ENCODE assay signal across 1 cellular context in the genomic region with DNA sequence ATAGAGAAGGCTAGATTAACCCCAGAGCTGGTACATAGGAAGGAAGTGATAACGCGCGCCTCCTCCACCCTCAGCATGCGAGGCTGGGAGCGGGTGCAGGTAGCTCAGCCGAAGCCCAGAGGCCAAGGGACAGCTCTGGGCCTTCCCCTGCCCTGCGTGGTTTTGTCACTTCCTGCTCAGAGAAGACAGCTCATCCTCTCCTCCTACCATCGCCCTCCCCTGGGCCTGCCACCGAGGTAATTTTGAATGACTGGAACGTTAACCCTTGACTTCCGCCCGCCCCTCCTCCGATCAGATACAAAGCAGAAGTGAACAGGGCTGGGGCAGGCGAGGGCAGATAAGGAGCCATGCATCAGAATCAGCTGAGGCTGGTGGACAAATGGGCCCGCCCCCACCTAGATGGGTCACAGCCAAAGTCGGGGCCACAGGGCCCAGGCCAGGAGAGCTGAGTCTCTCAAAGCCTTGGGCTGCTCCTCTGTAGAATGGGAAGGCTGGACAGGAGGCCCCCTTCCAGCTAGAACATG.
TF ChIP-seq lines count a peak whose summit lies in the region.

No MANE protein-coding gene starts in this region.

TF ChIP-seq in K562, 482 proteins besides CTCF, POLR2A, EP300 and RAD21 (continues in another document):
- TF ChIP-seq SIX5 (IDR thresholded peaks at IDR 0.05; ENCODE audit: borderline replicate concordance in 1 of 2, insufficient read depth in 1 of 2, low read depth in 1 of 2, low read length in 2 of 2) (no peak), RB1 (IDR thresholded peaks at IDR 0.05; ENCODE audit: low read depth) (no peak), SMARCA4 (IDR thresholded peaks at IDR 0.05) (peak; percentile 92), ZNF146 (CRISPR knock-in tag; IDR thresholded peaks at IDR 0.05; ENCODE audit: unreplicated experiment) (no peak), XRCC5 (IDR thresholded peaks at IDR 0.05; ENCODE audit: low read depth, low read length) (no peak), EP400 (IDR thresholded peaks at IDR 0.05) (peak; percentile 86), ZC3H8 (IDR thresholded peaks at IDR 0.05) (no peak), ZNF133 (CRISPR knock-in tag; IDR thresholded peaks at IDR 0.05) (no peak), PYGO2 (tag; IDR thresholded peaks at IDR 0.05) (no peak), PCBP2 (IDR thresholded peaks at IDR 0.05; ENCODE audit: low read depth, low read length, poor library complexity, severe bottlenecking) (no peak), RBFOX2 (IDR thresholded peaks at IDR 0.05; ENCODE audit: low read depth, low read length) (peak; percentile 76), KLF10 (CRISPR knock-in tag; IDR thresholded peaks at IDR 0.05) (no peak), CBFB (CRISPR knock-in tag; IDR thresholded peaks at IDR 0.05) (no peak), NEUROD1 (IDR thresholded peaks at IDR 0.05; ENCODE audit: borderline replicate concordance, low read depth, low read length, partially characterized antibody) (peak; percentile 72), ZKSCAN8 (CRISPR knock-in tag; IDR thresholded peaks at IDR 0.05) (peak; percentile 48; the same call in 1 of the 2 replicates), CBFA2T3 (IDR thresholded peaks at IDR 0.05) (peak; percentile 95), ZFP36 (IDR thresholded peaks at IDR 0.05; ENCODE audit: low read depth, low read length, partially characterized antibody) (no peak), POLR3G (IDR thresholded peaks at IDR 0.05; ENCODE audit: extremely low read depth, insufficient read length, insufficient replicate concordance) (no peak), IRF2 (CRISPR knock-in tag; IDR thresholded peaks at IDR 0.05) (no peak), ZNF444 (CRISPR knock-in tag; IDR thresholded peaks at IDR 0.05) (no peak), GTF2F1 (IDR thresholded peaks at IDR 0.05; ENCODE audit: low read depth, low read length) (no peak), BACH1 (tag; IDR thresholded peaks at IDR 0.05) (no peak), TGIF2 (CRISPR knock-in tag; IDR thresholded peaks at IDR 0.05) (no peak), PTRF (tag; IDR thresholded peaks at IDR 0.05) (no peak), ADNP (tag; IDR thresholded peaks at IDR 0.05) (peak; percentile 13; the same call in 1 of the 2 replicates), ZNF217 (CRISPR knock-in tag; IDR thresholded peaks at IDR 0.05) (no peak), SRSF9 (IDR thresholded peaks at IDR 0.05; ENCODE audit: borderline replicate concordance, low read depth, low read length) (no peak), SPI1 (IDR thresholded peaks at IDR 0.05; ENCODE audit: borderline replicate concordance, low read depth, low read length) (peak; percentile 96), HCFC1 (IDR thresholded peaks at IDR 0.05; ENCODE audit: low read depth, low read length) (peak; percentile 37; the same call in 1 of the 2 replicates), MCM3 (IDR thresholded peaks at IDR 0.05) (no peak), FOXM1 (IDR thresholded peaks at IDR 0.05; ENCODE audit: low read depth) (peak; percentile 85), FOXM1 (CRISPR knock-in tag; IDR thresholded peaks at IDR 0.05; ENCODE audit: low read depth) (no peak), ZNF431 (CRISPR knock-in tag; IDR thresholded peaks at IDR 0.05) (no peak), ETV5 (CRISPR knock-in tag; IDR thresholded peaks at IDR 0.05; ENCODE audit: low read depth) (peak; percentile 95), SAP30 (IDR thresholded peaks at IDR 0.05; ENCODE audit: borderline replicate concordance, insufficient read depth, low read depth, low read length, poor library complexity, severe bottlenecking) (peak; percentile 30), CHD1 (IDR thresholded peaks at IDR 0.05; ENCODE audit: low read length) (no peak), ZNF263 (CRISPR knock-in tag; IDR thresholded peaks at IDR 0.05; ENCODE audit: borderline replicate concordance) (no peak), ZFP30 (CRISPR knock-in tag; IDR thresholded peaks at IDR 0.05; ENCODE audit: borderline replicate concordance) (no peak), ZFP1 (CRISPR knock-in tag; IDR thresholded peaks at IDR 0.05) (no peak), CBX5 (IDR thresholded peaks at IDR 0.05; ENCODE audit: borderline replicate concordance, low read depth) (no peak), ZNF232 (CRISPR knock-in tag; IDR thresholded peaks at IDR 0.05) (no peak), NRF1 (conservative IDR thresholded peaks at IDR 0.05 in 1 of 2, IDR thresholded peaks at IDR 0.05 in 1 of 2) (peak; percentile 72 to 76), CCNT2 (IDR thresholded peaks at IDR 0.05; ENCODE audit: borderline replicate concordance, extremely low read depth, insufficient read length, low read depth, low read length) (peak; percentile 56), U2AF1 (optimal IDR thresholded peaks at IDR 0.05; ENCODE audit: low read depth, low read length) (no peak), SP1 (CRISPR knock-in tag; IDR thresholded peaks at IDR 0.05) (peak; percentile 60; the same call in 1 of the 2 replicates), ZNF143 (CRISPR knock-in tag; IDR thresholded peaks at IDR 0.05) (no peak), ZC3H11A (IDR thresholded peaks at IDR 0.05; ENCODE audit: low read depth, low read length) (no peak), ZKSCAN1 (IDR thresholded peaks at IDR 0.05; ENCODE audit: low read depth, low read length) (no peak), ILF3 (IDR thresholded peaks at IDR 0.05; ENCODE audit: borderline replicate concordance) (no peak), HLTF (IDR thresholded peaks at IDR 0.05) (no peak)
- TF ChIP-seq, protein P1, sequence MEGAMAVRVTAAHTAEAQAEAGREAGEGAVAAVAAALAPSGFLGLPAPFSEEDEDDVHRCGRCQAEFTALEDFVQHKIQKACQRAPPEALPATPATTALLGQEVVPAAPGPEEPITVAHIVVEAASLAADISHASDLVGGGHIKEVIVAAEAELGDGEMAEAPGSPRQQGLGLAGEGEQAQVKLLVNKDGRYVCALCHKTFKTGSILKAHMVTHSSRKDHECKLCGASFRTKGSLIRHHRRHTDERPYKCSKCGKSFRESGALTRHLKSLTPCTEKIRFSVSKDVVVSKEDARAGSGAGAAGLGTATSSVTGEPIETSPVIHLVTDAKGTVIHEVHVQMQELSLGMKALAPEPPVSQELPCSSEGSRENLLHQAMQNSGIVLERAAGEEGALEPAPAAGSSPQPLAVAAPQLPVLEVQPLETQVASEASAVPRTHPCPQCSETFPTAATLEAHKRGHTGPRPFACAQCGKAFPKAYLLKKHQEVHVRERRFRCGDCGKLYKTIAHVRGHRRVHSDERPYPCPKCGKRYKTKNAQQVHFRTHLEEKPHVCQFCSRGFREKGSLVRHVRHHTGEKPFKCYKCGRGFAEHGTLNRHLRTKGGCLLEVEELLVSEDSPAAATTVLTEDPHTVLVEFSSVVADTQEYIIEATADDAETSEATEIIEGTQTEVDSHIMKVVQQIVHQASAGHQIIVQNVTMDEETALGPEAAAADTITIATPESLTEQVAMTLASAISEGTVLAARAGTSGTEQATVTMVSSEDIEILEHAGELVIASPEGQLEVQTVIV (CRISPR knock-in tag; IDR thresholded peaks at IDR 0.05; ENCODE audit: borderline replicate concordance): no peak
- TF ChIP-seq, protein P2, sequence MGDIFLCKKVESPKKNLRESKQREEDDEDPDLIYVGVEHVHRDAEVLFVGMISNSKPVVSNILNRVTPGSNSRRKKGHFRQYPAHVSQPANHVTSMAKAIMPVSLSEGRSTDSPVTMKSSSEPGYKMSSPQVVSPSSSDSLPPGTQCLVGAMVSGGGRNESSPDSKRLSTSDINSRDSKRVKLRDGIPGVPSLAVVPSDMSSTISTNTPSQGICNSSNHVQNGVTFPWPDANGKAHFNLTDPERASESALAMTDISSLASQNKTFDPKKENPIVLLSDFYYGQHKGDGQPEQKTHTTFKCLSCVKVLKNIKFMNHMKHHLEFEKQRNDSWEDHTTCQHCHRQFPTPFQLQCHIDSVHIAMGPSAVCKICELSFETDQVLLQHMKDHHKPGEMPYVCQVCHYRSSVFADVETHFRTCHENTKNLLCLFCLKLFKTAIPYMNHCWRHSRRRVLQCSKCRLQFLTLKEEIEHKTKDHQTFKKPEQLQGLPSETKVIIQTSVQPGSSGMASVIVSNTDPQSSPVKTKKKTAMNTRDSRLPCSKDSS (IDR thresholded peaks at IDR 0.05; ENCODE audit: low read depth, partially characterized antibody): no peak
- TF ChIP-seq, protein P3, sequence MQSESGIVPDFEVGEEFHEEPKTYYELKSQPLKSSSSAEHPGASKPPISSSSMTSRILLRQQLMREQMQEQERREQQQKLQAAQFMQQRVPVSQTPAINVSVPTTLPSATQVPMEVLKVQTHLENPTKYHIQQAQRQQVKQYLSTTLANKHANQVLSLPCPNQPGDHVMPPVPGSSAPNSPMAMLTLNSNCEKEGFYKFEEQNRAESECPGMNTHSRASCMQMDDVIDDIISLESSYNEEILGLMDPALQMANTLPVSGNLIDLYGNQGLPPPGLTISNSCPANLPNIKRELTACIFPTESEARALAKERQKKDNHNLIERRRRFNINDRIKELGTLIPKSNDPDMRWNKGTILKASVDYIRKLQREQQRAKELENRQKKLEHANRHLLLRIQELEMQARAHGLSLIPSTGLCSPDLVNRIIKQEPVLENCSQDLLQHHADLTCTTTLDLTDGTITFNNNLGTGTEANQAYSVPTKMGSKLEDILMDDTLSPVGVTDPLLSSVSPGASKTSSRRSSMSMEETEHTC (IDR thresholded peaks at IDR 0.05): peak; percentile 83; the same call in 1 of the 2 replicates
- TF ChIP-seq, protein P4, sequence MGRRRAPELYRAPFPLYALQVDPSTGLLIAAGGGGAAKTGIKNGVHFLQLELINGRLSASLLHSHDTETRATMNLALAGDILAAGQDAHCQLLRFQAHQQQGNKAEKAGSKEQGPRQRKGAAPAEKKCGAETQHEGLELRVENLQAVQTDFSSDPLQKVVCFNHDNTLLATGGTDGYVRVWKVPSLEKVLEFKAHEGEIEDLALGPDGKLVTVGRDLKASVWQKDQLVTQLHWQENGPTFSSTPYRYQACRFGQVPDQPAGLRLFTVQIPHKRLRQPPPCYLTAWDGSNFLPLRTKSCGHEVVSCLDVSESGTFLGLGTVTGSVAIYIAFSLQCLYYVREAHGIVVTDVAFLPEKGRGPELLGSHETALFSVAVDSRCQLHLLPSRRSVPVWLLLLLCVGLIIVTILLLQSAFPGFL (CRISPR knock-in tag; IDR thresholded peaks at IDR 0.05): no peak
- TF ChIP-seq, protein P5, sequence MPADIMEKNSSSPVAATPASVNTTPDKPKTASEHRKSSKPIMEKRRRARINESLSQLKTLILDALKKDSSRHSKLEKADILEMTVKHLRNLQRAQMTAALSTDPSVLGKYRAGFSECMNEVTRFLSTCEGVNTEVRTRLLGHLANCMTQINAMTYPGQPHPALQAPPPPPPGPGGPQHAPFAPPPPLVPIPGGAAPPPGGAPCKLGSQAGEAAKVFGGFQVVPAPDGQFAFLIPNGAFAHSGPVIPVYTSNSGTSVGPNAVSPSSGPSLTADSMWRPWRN (IDR thresholded peaks at IDR 0.05; ENCODE audit: low read depth): 0 out of 2 replicates have a peak, but pooled peaks have one; percentile 19
- TF ChIP-seq, protein P6, sequence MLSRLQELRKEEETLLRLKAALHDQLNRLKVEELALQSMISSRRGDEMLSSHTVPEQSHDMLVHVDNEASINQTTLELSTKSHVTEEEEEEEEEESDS (CRISPR knock-in tag; IDR thresholded peaks at IDR 0.05): no peak
- TF ChIP-seq, protein P7, sequence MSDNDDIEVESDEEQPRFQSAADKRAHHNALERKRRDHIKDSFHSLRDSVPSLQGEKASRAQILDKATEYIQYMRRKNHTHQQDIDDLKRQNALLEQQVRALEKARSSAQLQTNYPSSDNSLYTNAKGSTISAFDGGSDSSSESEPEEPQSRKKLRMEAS (CRISPR knock-in tag; IDR thresholded peaks at IDR 0.05): peak; percentile 60
- TF ChIP-seq, protein P8, sequence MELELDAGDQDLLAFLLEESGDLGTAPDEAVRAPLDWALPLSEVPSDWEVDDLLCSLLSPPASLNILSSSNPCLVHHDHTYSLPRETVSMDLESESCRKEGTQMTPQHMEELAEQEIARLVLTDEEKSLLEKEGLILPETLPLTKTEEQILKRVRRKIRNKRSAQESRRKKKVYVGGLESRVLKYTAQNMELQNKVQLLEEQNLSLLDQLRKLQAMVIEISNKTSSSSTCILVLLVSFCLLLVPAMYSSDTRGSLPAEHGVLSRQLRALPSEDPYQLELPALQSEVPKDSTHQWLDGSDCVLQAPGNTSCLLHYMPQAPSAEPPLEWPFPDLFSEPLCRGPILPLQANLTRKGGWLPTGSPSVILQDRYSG (tag; conservative IDR thresholded peaks at IDR 0.05; ENCODE audit: low read depth): no peak
- TF ChIP-seq, protein P9, sequence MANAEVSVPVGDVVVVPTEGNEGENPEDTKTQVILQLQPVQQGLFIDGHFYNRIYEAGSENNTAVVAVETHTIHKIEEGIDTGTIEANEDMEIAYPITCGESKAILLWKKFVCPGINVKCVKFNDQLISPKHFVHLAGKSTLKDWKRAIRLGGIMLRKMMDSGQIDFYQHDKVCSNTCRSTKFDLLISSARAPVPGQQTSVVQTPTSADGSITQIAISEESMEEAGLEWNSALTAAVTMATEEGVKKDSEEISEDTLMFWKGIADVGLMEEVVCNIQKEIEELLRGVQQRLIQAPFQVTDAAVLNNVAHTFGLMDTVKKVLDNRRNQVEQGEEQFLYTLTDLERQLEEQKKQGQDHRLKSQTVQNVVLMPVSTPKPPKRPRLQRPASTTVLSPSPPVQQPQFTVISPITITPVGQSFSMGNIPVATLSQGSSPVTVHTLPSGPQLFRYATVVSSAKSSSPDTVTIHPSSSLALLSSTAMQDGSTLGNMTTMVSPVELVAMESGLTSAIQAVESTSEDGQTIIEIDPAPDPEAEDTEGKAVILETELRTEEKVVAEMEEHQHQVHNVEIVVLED (CRISPR knock-in tag; IDR thresholded peaks at IDR 0.05): no peak
- TF ChIP-seq, protein P10, sequence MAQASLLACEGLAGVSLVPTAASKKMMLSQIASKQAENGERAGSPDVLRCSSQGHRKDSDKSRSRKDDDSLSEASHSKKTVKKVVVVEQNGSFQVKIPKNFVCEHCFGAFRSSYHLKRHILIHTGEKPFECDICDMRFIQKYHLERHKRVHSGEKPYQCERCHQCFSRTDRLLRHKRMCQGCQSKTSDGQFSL (CRISPR knock-in tag; IDR thresholded peaks at IDR 0.05): peak; percentile 45; the same call in 1 of the 2 replicates
- TF ChIP-seq, protein P10 (tag; IDR thresholded peaks at IDR 0.05): no peak
- TF ChIP-seq, protein P11, sequence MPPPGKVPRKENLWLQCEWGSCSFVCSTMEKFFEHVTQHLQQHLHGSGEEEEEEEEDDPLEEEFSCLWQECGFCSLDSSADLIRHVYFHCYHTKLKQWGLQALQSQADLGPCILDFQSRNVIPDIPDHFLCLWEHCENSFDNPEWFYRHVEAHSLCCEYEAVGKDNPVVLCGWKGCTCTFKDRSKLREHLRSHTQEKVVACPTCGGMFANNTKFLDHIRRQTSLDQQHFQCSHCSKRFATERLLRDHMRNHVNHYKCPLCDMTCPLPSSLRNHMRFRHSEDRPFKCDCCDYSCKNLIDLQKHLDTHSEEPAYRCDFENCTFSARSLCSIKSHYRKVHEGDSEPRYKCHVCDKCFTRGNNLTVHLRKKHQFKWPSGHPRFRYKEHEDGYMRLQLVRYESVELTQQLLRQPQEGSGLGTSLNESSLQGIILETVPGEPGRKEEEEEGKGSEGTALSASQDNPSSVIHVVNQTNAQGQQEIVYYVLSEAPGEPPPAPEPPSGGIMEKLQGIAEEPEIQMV (tag; conservative IDR thresholded peaks at IDR 0.05; ENCODE audit: low read depth): no peak
